In the genomic region with DNA sequence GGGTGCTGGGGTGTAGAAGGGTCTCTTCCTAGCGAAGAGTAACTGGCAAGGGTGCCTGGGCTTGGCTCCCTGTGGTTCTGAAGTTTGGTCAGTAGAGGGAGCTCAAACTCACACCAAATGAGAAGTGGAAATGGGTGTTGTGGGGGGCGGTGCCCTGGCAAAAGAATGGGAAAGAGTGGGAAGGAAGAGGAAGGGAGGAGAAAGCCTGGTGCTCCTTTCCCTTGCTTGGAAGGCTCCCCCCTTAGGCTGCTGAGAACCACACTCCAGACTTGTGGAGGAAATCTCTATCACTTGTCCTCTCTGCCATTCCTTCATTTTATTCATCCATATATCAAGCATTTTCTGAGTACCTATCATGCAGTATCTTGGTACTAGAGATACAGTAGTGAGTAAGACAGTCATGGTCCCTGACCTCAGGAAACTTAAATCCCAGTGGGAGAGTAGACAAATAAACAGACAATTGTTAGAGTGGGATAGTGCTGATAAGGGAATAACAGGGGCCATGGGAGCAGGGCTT, we compare ENCODE assay signal across 1 cellular context.
TF ChIP-seq lines count a peak whose summit lies in the region.

No MANE protein-coding gene starts in this region.

TF ChIP-seq in H1, 55 proteins besides CTCF, POLR2A, EP300 and RAD21:
- TF ChIP-seq SUZ12 (IDR thresholded peaks at IDR 0.05; ENCODE audit: low read length) (no peak), EGR1 (IDR thresholded peaks at IDR 0.05; ENCODE audit: borderline replicate concordance, low read depth, low read length) (0 out of 2 replicates have a peak, but pooled peaks have one; percentile 37), HDAC2 (IDR thresholded peaks at IDR 0.05; ENCODE audit: borderline replicate concordance in 1 of 2, low read depth in 2 of 2, low read length in 2 of 2) (0 out of 4 replicates have a peak, but pooled peaks of 1 of the 2 experiments have one; percentile 58)
- TF ChIP-seq, protein P1, sequence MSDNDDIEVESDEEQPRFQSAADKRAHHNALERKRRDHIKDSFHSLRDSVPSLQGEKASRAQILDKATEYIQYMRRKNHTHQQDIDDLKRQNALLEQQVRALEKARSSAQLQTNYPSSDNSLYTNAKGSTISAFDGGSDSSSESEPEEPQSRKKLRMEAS (IDR thresholded peaks at IDR 0.05) = no peak
TF ChIP-seq in H1: peak in this region for 2.
